ENCODE assay signal across 1 cellular context in genomic region chr4:15702941-15703403, GRCh38.
TF ChIP-seq lines count a peak whose summit lies in the region.

BST1 (plus strand) TSS chr4:15703065; CDS start chr4:15703145, 80 bp downstream.

TF ChIP-seq in H1, 55 proteins besides CTCF, POLR2A, EP300 and RAD21:
- TF ChIP-seq NANOG (IDR thresholded peaks at IDR 0.05; ENCODE audit: insufficient read depth, low read depth, low read length, poor library complexity, severe bottlenecking) (no peak), SAP30 (IDR thresholded peaks at IDR 0.05; ENCODE audit: insufficient read depth, insufficient replicate concordance, low read length) (no peak), CTBP2 (IDR thresholded peaks at IDR 0.05; ENCODE audit: borderline replicate concordance, insufficient read depth, insufficient read length, low read length) (no peak), SUZ12 (IDR thresholded peaks at IDR 0.05; ENCODE audit: low read length) (no peak), KDM1A (IDR thresholded peaks at IDR 0.05; ENCODE audit: borderline replicate concordance, low read length) (no peak), YY1 (IDR thresholded peaks at IDR 0.05; ENCODE audit: low read depth, low read length) (no peak), SIRT6 (IDR thresholded peaks at IDR 0.05; ENCODE audit: low read length) (no peak), TAF1 (IDR thresholded peaks at IDR 0.05; ENCODE audit: low read depth, low read length) (no peak), CHD7 (IDR thresholded peaks at IDR 0.05; ENCODE audit: insufficient replicate concordance, low read length) (no peak), POU5F1 (IDR thresholded peaks at IDR 0.05; ENCODE audit: low read depth, low read length) (no peak), BRCA1 (IDR thresholded peaks at IDR 0.05; ENCODE audit: low read depth, low read length) (no peak)
